ENCODE assay signal across 23 cellular contexts in genomic region chr13:76722782-76723181, GRCh38.
DNase-seq lines count a peak whose midpoint lies in the region; ATAC-seq, FAIRE-seq and TF ChIP-seq lines count a peak whose summit lies in the region.
"Had no signal": no experiment of that assay in that cellular context is flagged by ENCODE, and none has a peak within 500 bp of the region (broad histone marks: within the 10 kb centered on the region; RNA-seq: fewer than 3 reads in every experiment).

No MANE protein-coding gene starts in this region.

- TF ChIP-seq EP300 in suprapubic skin (IDR thresholded peaks at IDR 0.05): no peak
- no peak for TF ChIP-seq EP300 in stomach (IDR thresholded peaks at IDR 0.05)

- no peaks in the 10 kb centered on the region for H3K27me3 Mint-ChIP-seq in astrocyte (ENCODE audit: low read depth, unreplicated experiment)
- H3K27me3 Mint-ChIP-seq: CD4-positive, alpha-beta T cell; IgD-negative memory B cell had no signal

- in situ Hi-C loops in GM23248 (cut with MboI): no loop called here

- FAIRE-seq in astrocyte (lab: Jason Lieb, UNC): no peak
- FAIRE-seq: A204.1, GM12892, H1 had no signal

- H3K36me3 ChIP-seq in GM23248 (ENCODE audit: low read depth): no peaks in the 10 kb centered on the region
- no peaks in the 10 kb centered on the region for H3K36me3 ChIP-seq in astrocyte (ENCODE audit: insufficient read depth, low read length)
- H3K36me3 ChIP-seq in neutrophil: no peaks in the 10 kb centered on the region
- no peaks in the 10 kb centered on the region for H3K36me3 ChIP-seq in suprapubic skin
- H3K36me3 ChIP-seq in stomach: no peaks in the 10 kb centered on the region
- H3K36me3 ChIP-seq: BE2C had no signal

- peaks cover 19% of the 10 kb centered on the region for H3K4me1 Mint-ChIP-seq in astrocyte (ENCODE audit: low read depth, unreplicated experiment)
- H3K4me1 Mint-ChIP-seq: IgD-negative memory B cell had no signal

- H2AFZ ChIP-seq in GM23248: no peak overlapping the region
- H2AFZ ChIP-seq in astrocyte (ENCODE audit: low read depth, low read length): no peak overlapping the region

- H3K4me3 ChIP-seq in GM23248 (no peak overlapping the region), astrocyte (ENCODE audit: insufficient read depth, low read depth, low read length) (no peak overlapping the region), neutrophil (ENCODE audit: low read depth in 1 of 2, low read length in 1 of 2) (peak overlapping the region in 1 of 2 experiments; percentile 43), suprapubic skin (no peak overlapping the region), stomach (no peak overlapping the region)
- H3K4me3 ChIP-seq: SK-N-MC had no signal

- H3K27me3 ChIP-seq in GM23248 (replicated peaks; ENCODE audit: insufficient read depth): no peaks in the 10 kb centered on the region
- no peaks in the 10 kb centered on the region for H3K27me3 ChIP-seq in astrocyte (ENCODE audit: insufficient read depth, low read length)
- H3K27me3 ChIP-seq in neutrophil: no peaks in the 10 kb centered on the region
- no peaks in the 10 kb centered on the region for H3K27me3 ChIP-seq in suprapubic skin
- no peaks in the 10 kb centered on the region for H3K27me3 ChIP-seq in stomach
- H3K27me3 ChIP-seq: BE2C had no signal

- peaks cover 37% of the 10 kb centered on the region for H3F3A ChIP-seq in GM23248 (ENCODE audit: insufficient read depth)

- WGBS in GM23248 (ENCODE audit: low coverage in 1 of 2, low lambda C conversion rate in 2 of 2, missing lambda C conversion rate in 2 of 2), 2 experiments: 98 to 100% methylated on average over 1 of the region's 1 CpG
- WGBS in suprapubic skin: 79% methylated on average over 1 of the region's 1 CpG
- WGBS in stomach, 5 donors: 78 to 96% (median 94%) methylated on average over 1 of the region's 1 CpG

- H3K27ac ChIP-seq in GM23248: peak overlapping the region; percentile 91
- H3K27ac ChIP-seq in astrocyte (ENCODE audit: low read depth, low read length): no peak overlapping the region
- H3K27ac ChIP-seq in neutrophil: peak overlapping the region; percentile 87
- peak overlapping the region; percentile 49 for H3K27ac ChIP-seq in suprapubic skin
- no peak overlapping the region for H3K27ac ChIP-seq in stomach
- H3K27ac ChIP-seq: SK-N-MC had no signal

- H3K79me2 ChIP-seq in GM23248 (ENCODE audit: insufficient read depth) (no peaks in the 10 kb centered on the region), astrocyte (ENCODE audit: insufficient read depth, low read length) (no peaks in the 10 kb centered on the region)

- TF ChIP-seq POLR2A in suprapubic skin (IDR thresholded peaks at IDR 0.05): no peak
- no peak for TF ChIP-seq POLR2A in stomach (IDR thresholded peaks at IDR 0.05)

- peaks cover 5% of the 10 kb centered on the region for H3K9me3 Mint-ChIP-seq in astrocyte (ENCODE audit: unreplicated experiment)

- H3K9ac ChIP-seq in GM23248 (peak overlapping the region; percentile 68; the same call in 1 of the 2 replicates), astrocyte (ENCODE audit: low read length) (no peak overlapping the region)

- no peak for DNase-seq in GM23248
- DNase-seq in astrocyte (ENCODE audit: low read depth): no peak
- DNase-seq in suprapubic skin (ENCODE audit: low spot score in 2 of 2): no peak
- no peak for DNase-seq in effector CD4-positive, alpha-beta T cell
- DNase-seq in stomach: no peak
- no peak for DNase-seq in GM03348 (ENCODE audit: low spot score)
- DNase-seq: BE2C, COR-L47, NCI-H1417, NCI-H1694 treated with DMSO at 0.1 percent for 48 hours, NCI-H2081 treated with DMSO at 0.1 percent for 48 hours, NCI-H2171 treated with DMSO at 0.1 percent for 48 hours, NCI-H524 treated with DMSO at 0.1 percent for 48 hours, SHP77 had no signal

- H3K27ac Mint-ChIP-seq in astrocyte (ENCODE audit: unreplicated experiment): no peak overlapping the region
- H3K27ac Mint-ChIP-seq: CD4-positive, alpha-beta T cell; IgD-negative memory B cell had no signal

- no peak overlapping the region for H3K4me3 Mint-ChIP-seq in astrocyte (ENCODE audit: unreplicated experiment)
- H3K4me3 Mint-ChIP-seq: CD4-positive, alpha-beta T cell; IgD-negative memory B cell had no signal

- H4K20me1 ChIP-seq in GM23248 (ENCODE audit: insufficient read depth): no peaks in the 10 kb centered on the region
- no peaks in the 10 kb centered on the region for H4K20me1 ChIP-seq in astrocyte (ENCODE audit: insufficient read depth, low read length)

- no peaks in the 10 kb centered on the region for H3K36me3 Mint-ChIP-seq in astrocyte (ENCODE audit: low read depth, unreplicated experiment)

- H3K4me1 ChIP-seq in GM23248 (ENCODE audit: insufficient read depth) (peaks cover 30% of the 10 kb centered on the region), astrocyte (ENCODE audit: insufficient read depth, low read length) (peaks cover 16% of the 10 kb centered on the region), neutrophil (ENCODE audit: control insufficient read depth in 1 of 2, insufficient read depth in 1 of 2, low read depth in 1 of 2, low read length in 1 of 2) (peaks cover 55 to 58% of the 10 kb centered on the region in 2 experiments), suprapubic skin (peaks cover 25% of the 10 kb centered on the region), stomach (peaks cover 0 to 21% (median 2%) of the 10 kb centered on the region in 4 donors)

- no peak for TF ChIP-seq CTCF in astrocyte (IDR thresholded peaks at IDR 0.05; ENCODE audit: insufficient read depth, low read depth, low read length)
- no peak for TF ChIP-seq CTCF in neutrophil (IDR thresholded peaks at IDR 0.05)
- TF ChIP-seq CTCF in suprapubic skin (IDR thresholded peaks at IDR 0.05): no peak
- no peak for TF ChIP-seq CTCF in stomach (IDR thresholded peaks at IDR 0.05)

- no peak for ATAC-seq in HG02938 (IDR thresholded peaks at IDR 0.05; ENCODE audit: unreplicated experiment)
- ATAC-seq: HCT116 had no signal

- H3K9me2 ChIP-seq in GM23248 (ENCODE audit: insufficient read depth): no peaks in the 10 kb centered on the region

- peak overlapping the region; percentile 70 for H3K4me2 ChIP-seq in GM23248 (ENCODE audit: unreplicated experiment)
- peak overlapping the region; percentile 47 for H3K4me2 ChIP-seq in astrocyte (ENCODE audit: low read length)

- H3K9me3 ChIP-seq in GM23248 (ENCODE audit: low read depth) (no peaks in the 10 kb centered on the region), astrocyte (ENCODE audit: insufficient read depth, low read depth, low read length) (peaks cover 2% of the 10 kb centered on the region), neutrophil (no peaks in the 10 kb centered on the region), suprapubic skin (no peaks in the 10 kb centered on the region), stomach (peaks cover 0 to 2% (median 0%) of the 10 kb centered on the region in 4 donors)
- H3K9me3 ChIP-seq: BE2C had no signal

- intact Hi-C loops in stomach (cut with DNase I; ENCODE audit: low total_unique reads): no loop called here

Comparison
In these comparisons a context has a peak if more than half of its experiments do, and no peak if none do; other contexts are left out.
1. H3K27ac ChIP-seq: peak in GM23248 (single experiment), neutrophil (single experiment) and suprapubic skin (single experiment); none in astrocyte (single experiment) and stomach (0 of 5).